Comparison of ENCODE assay signal across 16 cellular contexts in genomic region chr2:25758348-25758747, GRCh38.
DNase-seq lines count a peak whose midpoint lies in the region; ATAC-seq and TF ChIP-seq lines count a peak whose summit lies in the region.
"Had no signal": no experiment of that assay in that cellular context is flagged by ENCODE, and none has a peak within 500 bp of the region (broad histone marks: within the 10 kb centered on the region; RNA-seq: fewer than 3 reads in every experiment).

No MANE protein-coding gene starts in this region.

- ATAC-seq in activated T-cell treated with anti-CD3 and anti-CD28 coated beads, Interleukin-2, amount 50 U/mL, for 72 hours (replicated peaks in 1 of 2): no peak
- ATAC-seq: GM12878, GM23338 had no signal

- H3K9me3 Mint-ChIP-seq in mesothelial cell of epicardium: no peaks in the 10 kb centered on the region
- no peaks in the 10 kb centered on the region for H3K9me3 Mint-ChIP-seq in activated T-cell treated with anti-CD3 and anti-CD28 coated beads, Interleukin-2, amount 50 U/mL, for 72 hours
- H3K9me3 Mint-ChIP-seq: CD4-positive, CD25-positive, alpha-beta regulatory T cell; GM23338; H9 had no signal

- H3K4me3 ChIP-seq in breast epithelium: no peak overlapping the region
- no peak overlapping the region for H3K4me3 ChIP-seq in mammary epithelial cell (replicated peaks in 1 of 3; ENCODE audit: insufficient read depth in 1 of 3, low read depth in 2 of 3, low read length in 3 of 3)
- H3K4me3 ChIP-seq in prostate gland: no peak overlapping the region
- H3K4me3 ChIP-seq: BLaER1, GM12878, GM23338 had no signal

- no peaks in the 10 kb centered on the region for H4K20me1 ChIP-seq in mammary epithelial cell (ENCODE audit: insufficient read depth, low read length)
- H4K20me1 ChIP-seq: BLaER1 had no signal

- H3K4me3 Mint-ChIP-seq in mesothelial cell of epicardium: no peak overlapping the region
- H3K4me3 Mint-ChIP-seq in activated T-cell treated with anti-CD3 and anti-CD28 coated beads, Interleukin-2, amount 50 U/mL, for 72 hours: no peak overlapping the region
- H3K4me3 Mint-ChIP-seq: CD4-positive, CD25-positive, alpha-beta regulatory T cell; GM23338; H9 had no signal

- no peak overlapping the region for H3K9ac ChIP-seq in mammary epithelial cell (ENCODE audit: insufficient read depth, low read length)
- H3K9ac ChIP-seq: BLaER1 had no signal

- no peak for TF ChIP-seq POLR2A in breast epithelium (IDR thresholded peaks at IDR 0.05)
- no peak for TF ChIP-seq POLR2A in prostate gland (IDR thresholded peaks at IDR 0.05)

- peaks cover 18% of the 10 kb centered on the region for H3K4me1 Mint-ChIP-seq in mesothelial cell of epicardium
- H3K4me1 Mint-ChIP-seq in activated T-cell treated with anti-CD3 and anti-CD28 coated beads, Interleukin-2, amount 50 U/mL, for 72 hours (ENCODE audit: low read depth): peaks cover 22% of the 10 kb centered on the region
- H3K4me1 Mint-ChIP-seq: GM23338, H9 had no signal

- H3K27me3 Mint-ChIP-seq in mesothelial cell of epicardium (ENCODE audit: low read depth): no peaks in the 10 kb centered on the region
- H3K27me3 Mint-ChIP-seq in activated T-cell treated with anti-CD3 and anti-CD28 coated beads, Interleukin-2, amount 50 U/mL, for 72 hours (ENCODE audit: low read depth): no peaks in the 10 kb centered on the region
- H3K27me3 Mint-ChIP-seq: CD4-positive, CD25-positive, alpha-beta regulatory T cell had no signal

- H3K36me3 ChIP-seq in breast epithelium (no peaks in the 10 kb centered on the region), mammary epithelial cell (ENCODE audit: insufficient read depth, low read length) (peaks cover 18% of the 10 kb centered on the region), prostate gland (no peaks in the 10 kb centered on the region)

- H3K36me3 Mint-ChIP-seq in mesothelial cell of epicardium: peaks cover 26% of the 10 kb centered on the region
- peaks cover 3 to 24% of the 10 kb centered on the region in 2 donors for H3K36me3 Mint-ChIP-seq in activated T-cell treated with anti-CD3 and anti-CD28 coated beads, Interleukin-2, amount 50 U/mL, for 72 hours (ENCODE audit: insufficient read depth in 2 of 2)

- no peak for TF ChIP-seq CTCF in breast epithelium (IDR thresholded peaks at IDR 0.05)
- TF ChIP-seq CTCF in mammary epithelial cell (conservative IDR thresholded peaks at IDR 0.05 in 1 of 2, IDR thresholded peaks at IDR 0.05 in 1 of 2; ENCODE audit: extremely low read depth in 1 of 2, insufficient read depth in 1 of 2, low read depth in 1 of 2, low read length in 2 of 2): no peak
- no peak for TF ChIP-seq CTCF in mesothelial cell of epicardium (IDR thresholded peaks at IDR 0.05; ENCODE audit: unreplicated experiment)
- TF ChIP-seq CTCF in prostate gland (IDR thresholded peaks at IDR 0.05): no peak

- WGBS in mammary epithelial cell (ENCODE audit: low coverage, missing lambda C conversion rate): 92% methylated on average over 1 of the region's 1 CpG
- 54% methylated on average over 1 of the region's 1 CpG for WGBS in prostate gland

- H3K27ac ChIP-seq in breast epithelium (peak overlapping the region; percentile 16 to 69), mammary epithelial cell (ENCODE audit: insufficient read depth, low read depth, low read length) (no peak overlapping the region), prostate gland (peak overlapping the region; percentile 73 to 79)
- H3K27ac ChIP-seq: 22Rv1, BLaER1 had no signal

- intact Hi-C loops in breast epithelium (cut with DNase I; ENCODE audit: low total_unique reads): no loop called here
- intact Hi-C loops in mammary epithelial cell (cut with micrococcal nuclease): no loop called here
- intact Hi-C loops in prostate gland (cut with DNase I): no loop called here

- no peak overlapping the region for H3K4me2 ChIP-seq in mammary epithelial cell (ENCODE audit: insufficient read depth, low read depth, low read length)
- H3K4me2 ChIP-seq: BLaER1, GM23338 had no signal

- in situ Hi-C loops in mammary epithelial cell (cut with MboI; ENCODE audit: low sequenced_read_pairs in 2 of 2): no loop called here

- H3K9me3 ChIP-seq in breast epithelium (no peaks in the 10 kb centered on the region), mammary epithelial cell (replicated peaks; ENCODE audit: insufficient read depth, low read length) (no peaks in the 10 kb centered on the region), prostate gland (no peaks in the 10 kb centered on the region)
- H3K9me3 ChIP-seq: BLaER1 had no signal

- no peak overlapping the region for H2AFZ ChIP-seq in mammary epithelial cell (ENCODE audit: low read depth, low read length)
- H2AFZ ChIP-seq: GM23338 had no signal

- H3K27me3 ChIP-seq in breast epithelium (no peaks in the 10 kb centered on the region), mammary epithelial cell (ENCODE audit: insufficient read depth, low read length) (no peaks in the 10 kb centered on the region), prostate gland (replicated peaks; ENCODE audit: insufficient read depth) (no peaks in the 10 kb centered on the region)
- H3K27me3 ChIP-seq: BLaER1 had no signal

- no TSS peak for BruUV-seq in mammary epithelial cell (replicated peaks; lab: Mats Ljungman, UMichigan)

- dilution Hi-C loops in mammary epithelial cell (cut with HindIII; ENCODE audit: low sequenced_read_pairs): loop anchor here (5.0 kb wide), 1 partner anchor 44 kb away; no protein-coding TSS in a partner anchor

- peak overlapping the region; percentile 86 for H3K27ac Mint-ChIP-seq in mesothelial cell of epicardium
- no peak overlapping the region for H3K27ac Mint-ChIP-seq in activated T-cell treated with anti-CD3 and anti-CD28 coated beads, Interleukin-2, amount 50 U/mL, for 72 hours
- H3K27ac Mint-ChIP-seq: GM23338 had no signal

- DNase-seq in breast epithelium (ENCODE audit: low spot score in 2 of 2) (no peak), mammary epithelial cell (no peak), mesothelial cell of epicardium (ENCODE audit: low spot score in 2 of 2, unreplicated experiment in 2 of 2) (no peak), prostate gland (ENCODE audit: low spot score) (no peak), HUDEP-2 (lab: John Stamatoyannopoulos, UW; ENCODE audit: unreplicated experiment in 76 of 76) (no peak), GM03348 (ENCODE audit: low spot score) (no peak), kidney tubule cell (ENCODE audit: low spot score) (no peak)
- no peak for DNase-seq in activated T-cell treated with anti-CD3 and anti-CD28 coated beads, Interleukin-2, amount 50 U/mL, for 72 hours
- DNase-seq: AML-193; CD4-positive, CD25-positive, alpha-beta regulatory T cell; H9; KBM-7 had no signal

- H3K4me1 ChIP-seq in breast epithelium (no peaks in the 10 kb centered on the region), mammary epithelial cell (ENCODE audit: insufficient read depth, low read length) (no peaks in the 10 kb centered on the region), prostate gland (replicated peaks) (peaks cover 5% of the 10 kb centered on the region)
- H3K4me1 ChIP-seq: BLaER1 had no signal

- no peaks in the 10 kb centered on the region for H3K79me2 ChIP-seq in mammary epithelial cell (ENCODE audit: insufficient read depth, low read length)

- CTCF ChIA-PET in mammary epithelial cell (lab: Charles Lee; ENCODE audit: low non-redundant PET): no interaction called here
